In genomic region chr2:63589148-63589972, GRCh38 we compare ENCODE assay signal across 1 cellular context.
TF ChIP-seq lines count a peak whose summit lies in the region.

No MANE protein-coding gene starts in this region.

TF ChIP-seq in HEK293, 187 proteins besides CTCF, POLR2A, EP300 and RAD21 (continued from another document):
- TF ChIP-seq ZBTB10 (tag by site-specific recombination; IDR thresholded peaks at IDR 0.05) (no peak), ZNF837 (tag by site-specific recombination; IDR thresholded peaks at IDR 0.05) (no peak), EGR2 (tag by site-specific recombination; IDR thresholded peaks at IDR 0.05; ENCODE audit: low read depth) (no peak), PRDM1 (tag by site-specific recombination; IDR thresholded peaks at IDR 0.05) (peak; percentile 56)
